ENCODE assay signal across 16 cellular contexts in the genomic region with DNA sequence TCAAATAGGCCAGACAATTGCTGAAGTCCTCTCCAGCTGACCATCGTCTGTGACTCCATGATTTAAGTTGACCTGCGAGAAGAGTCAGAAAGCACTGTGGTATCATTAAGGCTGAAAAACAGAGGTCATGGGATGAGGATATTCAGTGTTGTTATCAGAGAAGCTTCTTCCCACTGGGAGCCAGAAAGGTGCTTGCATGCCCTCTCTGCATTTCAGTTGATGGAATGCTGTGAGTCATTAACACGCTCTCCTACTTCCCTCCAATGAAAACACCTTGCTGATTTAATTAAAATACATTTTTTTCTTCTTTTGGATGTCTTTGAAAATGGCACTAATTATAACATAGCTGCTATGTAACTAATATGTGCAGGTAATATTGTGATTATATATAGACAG.
DNase-seq lines count a peak whose midpoint lies in the region; ATAC-seq and TF ChIP-seq lines count a peak whose summit lies in the region.
"Had no signal": no experiment of that assay in that cellular context is flagged by ENCODE, and none has a peak within 500 bp of the region (broad histone marks: within the 10 kb centered on the region; RNA-seq: fewer than 3 reads in every experiment).

No MANE protein-coding gene starts in this region.

- WGBS in IMR-90 (ENCODE audit: extremely low coverage in 2 of 2, insufficient read length in 1 of 2), 2 experiments = 100% methylated on average over 2 of the region's 3 CpGs; no CpG with 5 or more reads in 1 of the 2 experiments
- WGBS in endodermal cell (ENCODE audit: insufficient coverage in 1 of 2, insufficient read length in 1 of 2), 2 experiments = 66 to 76% methylated on average over 2 to 3 of the region's 3 CpGs

- H3K4me1 ChIP-seq in IMR-90 (ENCODE audit: control insufficient read depth, insufficient read depth, low read length) (peaks cover 20% of the 10 kb centered on the region), endodermal cell (ENCODE audit: control insufficient read depth, insufficient read depth, low read length) (no peaks in the 10 kb centered on the region)
- H3K4me1 ChIP-seq: Peyer's patch had no signal

- peak overlapping the region; percentile 42; the same call in 1 of the 2 replicates for H2BK20ac ChIP-seq in IMR-90 (ENCODE audit: low read depth, low read length)

- no peaks in the 10 kb centered on the region for H3K9me3 Mint-ChIP-seq in endodermal cell

- H3K79me1 ChIP-seq in IMR-90 (ENCODE audit: low read depth in 1 of 2, low read length in 2 of 2) = peaks cover 12 to 62% of the 10 kb centered on the region in 2 experiments; a peak in 3 of 4 replicates

- no peak overlapping the region for H2BK15ac ChIP-seq in IMR-90 (ENCODE audit: low read depth, low read length)

- peak overlapping the region; percentile 79 for H3K27ac Mint-ChIP-seq in endodermal cell
- H3K27ac Mint-ChIP-seq: CD4-positive, CD25-positive, alpha-beta regulatory T cell had no signal

- peak overlapping the region; percentile 7; the same call in 1 of the 2 replicates for H2BK120ac ChIP-seq in IMR-90 (ENCODE audit: low read depth, low read length)

- 0 out of 2 replicates have a peak overlapping the region, but pooled peaks have one; percentile 3 for H4K91ac ChIP-seq in IMR-90 (ENCODE audit: insufficient read depth, low read depth, low read length)

- dilution Hi-C loops in IMR-90 (cut with HindIII; ENCODE audit: low sequenced_read_pairs, unreplicated experiment) = no loop called here

- H3K4me1 Mint-ChIP-seq in endodermal cell = peaks cover 12% of the 10 kb centered on the region
- H3K4me1 Mint-ChIP-seq: CD4-positive, CD25-positive, alpha-beta regulatory T cell had no signal

- CTCF ChIA-PET in IMR-90 (lab: Yijun Ruan, JAX) = interaction anchor here (1.0 kb wide), 1 partner anchor 89 kb away, joined by 4 read pairs; no protein-coding TSS in a partner anchor

- H3K27ac ChIP-seq in IMR-90 (ENCODE audit: insufficient read depth, low read length) (no peak overlapping the region), endodermal cell (ENCODE audit: low read depth, low read length) (no peak overlapping the region)
- H3K27ac ChIP-seq: GM23248, Peyer's patch had no signal

- no peaks in the 10 kb centered on the region for H3K36me3 Mint-ChIP-seq in endodermal cell (ENCODE audit: low read depth)
- H3K36me3 Mint-ChIP-seq: CD4-positive, CD25-positive, alpha-beta regulatory T cell had no signal

- H3K9me3 ChIP-seq in IMR-90 (ENCODE audit: control insufficient read depth, insufficient read depth, low read length) (no peaks in the 10 kb centered on the region), endodermal cell (ENCODE audit: control insufficient read depth, low read length) (no peaks in the 10 kb centered on the region)
- H3K9me3 ChIP-seq: MG63, Peyer's patch had no signal

- H3K4me3 ChIP-seq in IMR-90 (ENCODE audit: insufficient read depth, low read depth, low read length) = no peak overlapping the region
- H3K4me3 ChIP-seq in endodermal cell (ENCODE audit: low read length) = no peak overlapping the region
- H3K4me3 ChIP-seq: GM23248, K562, MG63, Peyer's patch had no signal

- no peak overlapping the region for H2AK5ac ChIP-seq in IMR-90 (ENCODE audit: low read depth, low read length)

- peak overlapping the region in 1 of 2 experiments; percentile 12; a peak in 2 of 4 replicates for H4K8ac ChIP-seq in IMR-90 (ENCODE audit: low read depth in 2 of 2, low read length in 2 of 2)

- no peak overlapping the region for H2BK5ac ChIP-seq in IMR-90 (ENCODE audit: low read depth, low read length, poor library complexity, severe bottlenecking)

- no peak for TF ChIP-seq RAD21 in IMR-90 (IDR thresholded peaks at IDR 0.05; ENCODE audit: low read length)

- no peaks in the 10 kb centered on the region for H3K27me3 ChIP-seq in IMR-90 (ENCODE audit: control insufficient read depth, insufficient read depth, low read length)
- H3K27me3 ChIP-seq in endodermal cell (ENCODE audit: control insufficient read depth, insufficient read depth, low read length, poor library complexity, severe bottlenecking) = no peaks in the 10 kb centered on the region
- H3K27me3 ChIP-seq: MG63, Peyer's patch had no signal

- DNase-seq in IMR-90 (no peak), endodermal cell (no peak), iPS-NIHi11 (ENCODE audit: low spot score) (peak; percentile 42), renal cortical epithelial cell (ENCODE audit: low read depth) (peak; percentile 29), NCI-H526 (lab: John Stamatoyannopoulos, UW) (no peak)
- DNase-seq: CD4-positive, CD25-positive, alpha-beta regulatory T cell; DMS79; GM23248; MG63; NCI-H187; NCI-H2107; Peyer's patch had no signal

- H2AFZ ChIP-seq in IMR-90 (replicated peaks; ENCODE audit: low read length, poor library complexity) = no peak overlapping the region
- H2AFZ ChIP-seq: GM23248 had no signal

- intact Hi-C loops in IMR-90 (cut with micrococcal nuclease) = no loop called here

- no peak overlapping the region for H3K4me3 Mint-ChIP-seq in endodermal cell
- H3K4me3 Mint-ChIP-seq: CD4-positive, CD25-positive, alpha-beta regulatory T cell had no signal

- peak overlapping the region; percentile 6; the same call in 1 of the 2 replicates for H4K5ac ChIP-seq in IMR-90 (ENCODE audit: low read depth, low read length)

- no peak for ATAC-seq in IMR-90 (ENCODE audit: low read depth)
- ATAC-seq in GM18867 (IDR thresholded peaks at IDR 0.05; ENCODE audit: unreplicated experiment) = no peak
- no peak for ATAC-seq in HG03460 (IDR thresholded peaks at IDR 0.05; ENCODE audit: unreplicated experiment)
- ATAC-seq: HCT116, K562 had no signal

- no peak overlapping the region for H3K23ac ChIP-seq in IMR-90 (ENCODE audit: low read depth, low read length)

- H3K4me2 ChIP-seq in IMR-90 (ENCODE audit: low read depth, low read length) = no peak overlapping the region

- no peaks in the 10 kb centered on the region for H3K36me3 ChIP-seq in IMR-90 (ENCODE audit: control insufficient read depth, insufficient read depth, low read length)
- H3K36me3 ChIP-seq in endodermal cell (ENCODE audit: control insufficient read depth, insufficient read depth, low read length) = no peaks in the 10 kb centered on the region
- H3K36me3 ChIP-seq: MG63, Peyer's patch had no signal

- H3K4ac ChIP-seq in IMR-90 (ENCODE audit: low read depth, low read length) = peak overlapping the region; percentile 39

- no TSS peak for BruUV-seq in IMR-90 (replicated peaks; lab: Mats Ljungman, UMichigan)

- H3K9ac ChIP-seq in IMR-90 (ENCODE audit: low read depth, low read length) = no peak overlapping the region
- no peak overlapping the region for H3K9ac ChIP-seq in endodermal cell (ENCODE audit: extremely low read depth, low read length, poor library complexity, severe bottlenecking)
- H3K9ac ChIP-seq: GM23248 had no signal

- no peak for TF ChIP-seq POLR2A in IMR-90 (IDR thresholded peaks at IDR 0.05; ENCODE audit: low read depth, low read length)

- no peak for TF ChIP-seq CTCF in IMR-90 (conservative IDR thresholded peaks at IDR 0.05; ENCODE audit: low read depth, low read length)
- TF ChIP-seq CTCF in endodermal cell (conservative IDR thresholded peaks at IDR 0.05) = no peak

- in situ Hi-C loops in IMR-90 (cut with MboI; ENCODE audit: low sequenced_read_pairs) = no loop called here

- 0 out of 2 replicates have a peak overlapping the region, but pooled peaks have one; percentile 29 for H3K18ac ChIP-seq in IMR-90 (ENCODE audit: low read depth, low read length)

- peaks cover 2% of the 10 kb centered on the region for H3K27me3 Mint-ChIP-seq in endodermal cell (ENCODE audit: insufficient read depth)
- H3K27me3 Mint-ChIP-seq: CD4-positive, CD25-positive, alpha-beta regulatory T cell had no signal

- no peak overlapping the region for H3K56ac ChIP-seq in IMR-90 (ENCODE audit: extremely low read depth, insufficient read depth, low read length)

- POLR2A ChIA-PET in IMR-90 (lab: Charles Lee; ENCODE audit: unreplicated experiment) = no interaction called here

- peaks cover 19% of the 10 kb centered on the region for H3K9me1 ChIP-seq in IMR-90 (ENCODE audit: insufficient read depth, low read length)

- H2AK9ac ChIP-seq in IMR-90 (replicated peaks; ENCODE audit: low read depth, low read length, poor library complexity) = no peak overlapping the region

- H4K20me1 ChIP-seq in IMR-90 (ENCODE audit: insufficient read depth, low read length) = no peaks in the 10 kb centered on the region

- 0 out of 2 replicates have a peak overlapping the region, but pooled peaks have one; percentile 11 for H3K14ac ChIP-seq in IMR-90 (replicated peaks; ENCODE audit: low read depth, low read length)

TF ChIP-seq in IMR-90, 13 proteins besides CTCF, POLR2A, EP300 and RAD21:
- no peak for TF ChIP-seq BHLHE40 (IDR thresholded peaks at IDR 0.05; ENCODE audit: low read depth, low read length)
- TF ChIP-seq RCOR1 (IDR thresholded peaks at IDR 0.05; ENCODE audit: insufficient replicate concordance, low read length) = no peak
- TF ChIP-seq, protein P1, sequence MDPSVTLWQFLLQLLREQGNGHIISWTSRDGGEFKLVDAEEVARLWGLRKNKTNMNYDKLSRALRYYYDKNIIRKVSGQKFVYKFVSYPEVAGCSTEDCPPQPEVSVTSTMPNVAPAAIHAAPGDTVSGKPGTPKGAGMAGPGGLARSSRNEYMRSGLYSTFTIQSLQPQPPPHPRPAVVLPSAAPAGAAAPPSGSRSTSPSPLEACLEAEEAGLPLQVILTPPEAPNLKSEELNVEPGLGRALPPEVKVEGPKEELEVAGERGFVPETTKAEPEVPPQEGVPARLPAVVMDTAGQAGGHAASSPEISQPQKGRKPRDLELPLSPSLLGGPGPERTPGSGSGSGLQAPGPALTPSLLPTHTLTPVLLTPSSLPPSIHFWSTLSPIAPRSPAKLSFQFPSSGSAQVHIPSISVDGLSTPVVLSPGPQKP (IDR thresholded peaks at IDR 0.05; ENCODE audit: borderline replicate concordance, low read depth, low read length) = no peak
- no peak for TF ChIP-seq MAZ (IDR thresholded peaks at IDR 0.05; ENCODE audit: borderline replicate concordance, low read depth, low read length)
- no peak for TF ChIP-seq RFX5 (IDR thresholded peaks at IDR 0.05; ENCODE audit: low read depth, low read length)
- TF ChIP-seq, protein P2, sequence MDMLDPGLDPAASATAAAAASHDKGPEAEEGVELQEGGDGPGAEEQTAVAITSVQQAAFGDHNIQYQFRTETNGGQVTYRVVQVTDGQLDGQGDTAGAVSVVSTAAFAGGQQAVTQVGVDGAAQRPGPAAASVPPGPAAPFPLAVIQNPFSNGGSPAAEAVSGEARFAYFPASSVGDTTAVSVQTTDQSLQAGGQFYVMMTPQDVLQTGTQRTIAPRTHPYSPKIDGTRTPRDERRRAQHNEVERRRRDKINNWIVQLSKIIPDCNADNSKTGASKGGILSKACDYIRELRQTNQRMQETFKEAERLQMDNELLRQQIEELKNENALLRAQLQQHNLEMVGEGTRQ (IDR thresholded peaks at IDR 0.05; ENCODE audit: low read depth, low read length) = no peak
- no peak for TF ChIP-seq MAFK (IDR thresholded peaks at IDR 0.05; ENCODE audit: low read depth, low read length)
- no peak for TF ChIP-seq NFE2L2 (IDR thresholded peaks at IDR 0.05; ENCODE audit: low read depth, low read length)

Comparison
In these comparisons a context has a peak if more than half of its experiments do, and no peak if none do; other contexts are left out.
1. DNase-seq: peak in iPS-NIHi11 (single experiment) and renal cortical epithelial cell (single experiment); none in IMR-90 (single experiment), endodermal cell (single experiment) and NCI-H526 (0 of 2).